In genomic region chr16:70066751-70067150, GRCh38 we compare ENCODE assay signal across 8 cellular contexts. TPM values are rescaled to one million over a fixed set of nuclear protein-coding genes. Genes with fewer than 3 reads are reported as not detected.
DNase-seq lines count a peak whose midpoint lies in the region; ATAC-seq and TF ChIP-seq lines count a peak whose summit lies in the region.
"Not testable (repeated sequence)": the region's sequence is repeated elsewhere in the genome, so short reads cannot be mapped to it uniquely, and the experiment has no call there.

No MANE protein-coding gene starts in this region.

- CTCF ChIA-PET in activated CD4-positive, alpha-beta memory T cell treated with anti-CD3 and anti-CD28 coated beads, Interleukin-2, amount 10 ng/mL, durations not matched to agents 7 days and 5 days (lab: Charles Lee); MCF 10A (lab: Yijun Ruan, JAX); naive thymus-derived CD4-positive, alpha-beta T cell (lab: Charles Lee): not testable (repeated sequence)

- H3K27me3 ChIP-seq in ACC112 (ENCODE audit: insufficient read depth, low read length); H7 (ENCODE audit: control insufficient read depth, insufficient read depth, low read length); left ventricle myocardium inferior (ENCODE audit: low read depth); naive thymus-derived CD4-positive, alpha-beta T cell (ENCODE audit: control insufficient read depth in 2 of 2, insufficient read depth in 2 of 2, low read length in 2 of 2); smooth muscle cell (ENCODE audit: low read depth): not testable (repeated sequence)

- peaks cover 19% of the 10 kb centered on the region for H3K79me2 ChIP-seq in ACC112 (ENCODE audit: control insufficient read depth, insufficient read depth, low read length, unreplicated experiment)
- peaks cover 41% of the 10 kb centered on the region for H3K79me2 ChIP-seq in smooth muscle cell (ENCODE audit: low read depth)

- not testable (repeated sequence) for TF ChIP-seq CTCF in MCF 10A (IDR thresholded peaks at IDR 0.05; ENCODE audit: unreplicated experiment); left ventricle myocardium inferior (IDR thresholded peaks at IDR 0.05; ENCODE audit: borderline replicate concordance); smooth muscle cell (IDR thresholded peaks at IDR 0.05; ENCODE audit: borderline replicate concordance, insufficient read depth, poor library complexity, severe bottlenecking)

- H3K27ac Mint-ChIP-seq in activated CD4-positive, alpha-beta memory T cell treated with anti-CD3 and anti-CD28 coated beads, Interleukin-2, amount 10 ng/mL, durations not matched to agents 7 days and 5 days; MCF 10A (ENCODE audit: low read depth, unreplicated experiment): not testable (repeated sequence)
- peak overlapping the region in 2 of 9 donors; percentile 60 to 62 for H3K27ac Mint-ChIP-seq in naive thymus-derived CD4-positive, alpha-beta T cell

- peaks cover 12% of the 10 kb centered on the region for H3K4me1 Mint-ChIP-seq in activated CD4-positive, alpha-beta memory T cell treated with anti-CD3 and anti-CD28 coated beads, Interleukin-2, amount 10 ng/mL, durations not matched to agents 7 days and 5 days
- not testable (repeated sequence) for H3K4me1 Mint-ChIP-seq in MCF 10A (ENCODE audit: insufficient read depth, unreplicated experiment)
- H3K4me1 Mint-ChIP-seq in naive thymus-derived CD4-positive, alpha-beta T cell = peaks cover 0 to 17% (median 11%) of the 10 kb centered on the region in 7 donors

- H4K20me1 ChIP-seq in smooth muscle cell (ENCODE audit: low read depth) = peaks cover 34% of the 10 kb centered on the region

- DNase-seq in H7; activated CD4-positive, alpha-beta memory T cell treated with anti-CD3 and anti-CD28 coated beads, Interleukin-2, amount 10 ng/mL, durations not matched to agents 7 days and 5 days; left ventricle myocardium inferior; naive thymus-derived CD4-positive, alpha-beta T cell; smooth muscle cell (lab: John Stamatoyannopoulos, UW; ENCODE audit: unreplicated experiment): not testable (repeated sequence)
- peak; percentile 9 for DNase-seq in NCI-H748 (lab: John Stamatoyannopoulos, UW; ENCODE audit: unreplicated experiment)
- peak; percentile 6 for DNase-seq in MCF 10A (ENCODE audit: unreplicated experiment)

- H2AFZ ChIP-seq in ACC112 (ENCODE audit: low read length, unreplicated experiment) = peak overlapping the region; percentile 68
- H2AFZ ChIP-seq in smooth muscle cell (ENCODE audit: low read depth) = not testable (repeated sequence)

- not testable (repeated sequence) for H3F3A ChIP-seq in smooth muscle cell (ENCODE audit: low read depth)

- H3K4me3 ChIP-seq in ACC112 (ENCODE audit: low read depth, low read length) (peak overlapping the region; percentile 63), H7 (ENCODE audit: insufficient read depth, low read depth, low read length) (peak overlapping the region; percentile 45; the same call in 1 of the 2 replicates), left ventricle myocardium inferior (peak overlapping the region; percentile 87), smooth muscle cell (peak overlapping the region; percentile 89)
- H3K4me3 ChIP-seq in naive thymus-derived CD4-positive, alpha-beta T cell (ENCODE audit: low read length) = not testable (repeated sequence)

- H3K4me1 ChIP-seq in ACC112 (ENCODE audit: control insufficient read depth, insufficient read depth, low read length, unreplicated experiment); naive thymus-derived CD4-positive, alpha-beta T cell (ENCODE audit: control insufficient read depth in 2 of 2, insufficient read depth in 2 of 2, low read length in 2 of 2); smooth muscle cell (ENCODE audit: low read depth): not testable (repeated sequence)
- peaks cover 18% of the 10 kb centered on the region for H3K4me1 ChIP-seq in left ventricle myocardium inferior

- peak overlapping the region; percentile 96 for H3K9ac ChIP-seq in smooth muscle cell (ENCODE audit: low read depth)

- peak overlapping the region; percentile 94 for H3K4me2 ChIP-seq in smooth muscle cell

- ATAC-seq in naive thymus-derived CD4-positive, alpha-beta T cell = not testable (repeated sequence)

- H3K27ac ChIP-seq in ACC112 (ENCODE audit: low read depth, low read length); left ventricle myocardium inferior (replicated peaks); naive thymus-derived CD4-positive, alpha-beta T cell (ENCODE audit: low read depth, low read length); smooth muscle cell (ENCODE audit: low read depth): not testable (repeated sequence)

- BruUV-seq in MCF 10A (replicated peaks; lab: Mats Ljungman, UMichigan) = not testable (repeated sequence)

- not testable (repeated sequence) for H3K9me3 Mint-ChIP-seq in activated CD4-positive, alpha-beta memory T cell treated with anti-CD3 and anti-CD28 coated beads, Interleukin-2, amount 10 ng/mL, durations not matched to agents 7 days and 5 days; MCF 10A (ENCODE audit: unreplicated experiment); naive thymus-derived CD4-positive, alpha-beta T cell

- POLR2A ChIA-PET in activated CD4-positive, alpha-beta memory T cell treated with anti-CD3 and anti-CD28 coated beads, Interleukin-2, amount 10 ng/mL, durations not matched to agents 7 days and 5 days (lab: Charles Lee); MCF 10A (lab: Yijun Ruan, JAX); naive thymus-derived CD4-positive, alpha-beta T cell (lab: Charles Lee): not testable (repeated sequence)

- H3K36me3 Mint-ChIP-seq in activated CD4-positive, alpha-beta memory T cell treated with anti-CD3 and anti-CD28 coated beads, Interleukin-2, amount 10 ng/mL, durations not matched to agents 7 days and 5 days (ENCODE audit: low read depth); MCF 10A (ENCODE audit: insufficient read depth, unreplicated experiment); naive thymus-derived CD4-positive, alpha-beta T cell: not testable (repeated sequence)

- not testable (repeated sequence) for H3K27me3 Mint-ChIP-seq in activated CD4-positive, alpha-beta memory T cell treated with anti-CD3 and anti-CD28 coated beads, Interleukin-2, amount 10 ng/mL, durations not matched to agents 7 days and 5 days; MCF 10A (ENCODE audit: insufficient read depth, unreplicated experiment); naive thymus-derived CD4-positive, alpha-beta T cell

- WGBS in smooth muscle cell (ENCODE audit: low lambda C conversion rate) = 38% methylated on average over 14 of the region's 14 CpGs

- not testable (repeated sequence) for H3K9me3 ChIP-seq in left ventricle myocardium inferior (replicated peaks); naive thymus-derived CD4-positive, alpha-beta T cell (ENCODE audit: control insufficient read depth in 2 of 3, low read length in 3 of 3); smooth muscle cell (replicated peaks; ENCODE audit: low read depth)

- H3K36me3 ChIP-seq in ACC112 (ENCODE audit: insufficient read depth, low read length); H7 (replicated peaks; ENCODE audit: control insufficient read depth, insufficient read depth, low read length); left ventricle myocardium inferior; naive thymus-derived CD4-positive, alpha-beta T cell (ENCODE audit: control insufficient read depth in 2 of 3, insufficient read depth in 3 of 3, low read length in 3 of 3); smooth muscle cell (ENCODE audit: low read depth): not testable (repeated sequence)

- intact Hi-C loops in MCF 10A (cut with micrococcal nuclease); left ventricle myocardium inferior (cut with micrococcal nuclease): not testable (repeated sequence)
- intact Hi-C loops in naive thymus-derived CD4-positive, alpha-beta T cell (cut with micrococcal nuclease) = loop anchor here in 1 of 2 donors (5.0 kb wide), 1 partner anchor 309 kb away; no protein-coding TSS in a partner anchor

- peak overlapping the region; percentile 58 for H3K4me3 Mint-ChIP-seq in activated CD4-positive, alpha-beta memory T cell treated with anti-CD3 and anti-CD28 coated beads, Interleukin-2, amount 10 ng/mL, durations not matched to agents 7 days and 5 days
- peak overlapping the region; percentile 84 for H3K4me3 Mint-ChIP-seq in MCF 10A (ENCODE audit: unreplicated experiment)
- peak overlapping the region; percentile 34 to 85 (median 73) for H3K4me3 Mint-ChIP-seq in naive thymus-derived CD4-positive, alpha-beta T cell

RNA-seq across cellular contexts. Expression of gene PDPR, which starts 47.4 kb away (rescaled TPM):
- total RNA-seq in H7 (2014; rRNA removed; shearing (Covaris generic)) = 11.8 and 14.9 TPM in 2 replicates
- total RNA-seq in activated CD4-positive, alpha-beta memory T cell treated with anti-CD3 and anti-CD28 coated beads, Interleukin-2, amount 10 ng/mL, durations not matched to agents 7 days and 5 days = 10 to 100 TPM; 19.6 to 19.7 TPM
- total RNA-seq in MCF 10A (2022) (18.8 and 25.6 TPM in 2 replicates), left ventricle myocardium inferior (22.2 TPM), smooth muscle cell (11.2 and 12.5 TPM in 2 replicates)
- 10 to 100 TPM; 35.0 to 42.8 (median 37.9) TPM for total RNA-seq in naive thymus-derived CD4-positive, alpha-beta T cell
- 10 to 100 TPM in 1 of 2 donors, 1 to 10 TPM in 1; 6.0 to 12.7 TPM for polyA plus RNA-seq in naive thymus-derived CD4-positive, alpha-beta T cell
- polyA plus RNA-seq in smooth muscle cell = 4.7 and 5.7 TPM in 2 replicates
